15 cellular contexts compared by ENCODE assay signal in the genomic region with DNA sequence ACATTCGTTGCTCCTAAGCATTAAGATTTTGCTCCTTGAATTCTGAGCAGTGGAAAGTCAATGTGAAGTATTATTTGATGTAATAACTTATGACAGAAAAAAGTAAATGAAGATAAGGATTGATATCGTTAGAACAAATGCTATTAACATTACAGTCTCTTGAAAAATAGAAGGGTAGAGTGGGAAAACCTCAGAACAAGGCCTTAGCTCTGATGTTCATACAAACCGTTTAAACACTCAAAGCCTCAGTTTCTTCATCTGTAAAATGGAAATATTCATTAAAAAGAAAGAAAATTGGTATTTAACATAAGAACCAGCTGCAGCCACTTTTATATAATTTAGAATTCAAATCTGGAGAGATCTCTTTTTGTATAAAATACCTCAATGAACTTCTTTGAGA.
DNase-seq lines count a peak whose midpoint lies in the region; FAIRE-seq and TF ChIP-seq lines count a peak whose summit lies in the region.
"Had no signal": no experiment of that assay in that cellular context is flagged by ENCODE, and none has a peak within 500 bp of the region (broad histone marks: within the 10 kb centered on the region; RNA-seq: fewer than 3 reads in every experiment).

No MANE protein-coding gene starts in this region.

- no peak for TF ChIP-seq POLR2A in GM12891 (IDR thresholded peaks at IDR 0.05; ENCODE audit: low read depth, low read length)

- H3K36me3 ChIP-seq in GM23248 (ENCODE audit: low read depth) (no peaks in the 10 kb centered on the region), SJSA1 (no peaks in the 10 kb centered on the region), hepatocyte (replicated peaks; ENCODE audit: insufficient read depth, low read depth) (no peaks in the 10 kb centered on the region), skeletal muscle satellite cell (ENCODE audit: insufficient read depth, low read length) (no peaks in the 10 kb centered on the region), MM.1S (replicated peaks; ENCODE audit: insufficient read depth, low read length) (no peaks in the 10 kb centered on the region)
- H3K36me3 ChIP-seq: BLaER1 had no signal

- H3K27me3 ChIP-seq in GM23248 (replicated peaks; ENCODE audit: insufficient read depth) (no peaks in the 10 kb centered on the region), SJSA1 (replicated peaks) (no peaks in the 10 kb centered on the region), hepatocyte (no peaks in the 10 kb centered on the region), skeletal muscle satellite cell (ENCODE audit: control insufficient read depth, insufficient read depth, low read length) (no peaks in the 10 kb centered on the region), MM.1S (replicated peaks; ENCODE audit: insufficient read depth, low read length) (no peaks in the 10 kb centered on the region)
- H3K27me3 ChIP-seq: BLaER1 had no signal

- H3K9ac ChIP-seq in GM23248 (no peak overlapping the region), skeletal muscle satellite cell (ENCODE audit: low read depth, low read length) (peak overlapping the region; percentile 53), MM.1S (ENCODE audit: low read length) (no peak overlapping the region)
- H3K9ac ChIP-seq: BLaER1 had no signal

- H2AFZ ChIP-seq in GM23248 = no peak overlapping the region
- no peak overlapping the region for H2AFZ ChIP-seq in hepatocyte
- H2AFZ ChIP-seq in MM.1S (ENCODE audit: low read length) = no peak overlapping the region

- H3K4me1 ChIP-seq in GM23248 (ENCODE audit: insufficient read depth) (peaks cover 44% of the 10 kb centered on the region), SJSA1 (replicated peaks) (peaks cover 55% of the 10 kb centered on the region), hepatocyte (ENCODE audit: insufficient read depth) (no peaks in the 10 kb centered on the region), skeletal muscle satellite cell (ENCODE audit: control insufficient read depth, insufficient read depth, low read length) (peaks cover 56% of the 10 kb centered on the region), MM.1S (ENCODE audit: low read length) (no peaks in the 10 kb centered on the region)
- H3K4me1 ChIP-seq: BLaER1 had no signal

- DNase-seq in GM23248 = no peak
- DNase-seq in SJSA1 (ENCODE audit: low read depth in 1 of 2, low spot score in 2 of 2) = no peak
- no peak for DNase-seq in hepatocyte (ENCODE audit: low spot score)
- DNase-seq in MM.1S = no peak
- DNase-seq in stimulated activated CD4-positive, alpha-beta T cell treated with anti-CD3 and anti-CD28 coated beads, Interleukin-4, amount 100 ng/mL, for 1 hour = no peak
- DNase-seq in GM12891 (ENCODE audit: insufficient read length, low spot score) = no peak
- DNase-seq: CD8-positive, alpha-beta memory T cell; H7; KG1; NCI-H1092; NCI-H526 treated with DMSO at 0.1 percent for 48 hours; NK-92 treated with Interleukin-12 subunit alpha and Interleukin-12 subunit beta, amount 100 ng/mL, for 24 hours; OCI-M1 had no signal

- FAIRE-seq in GM12891 (lab: Jason Lieb, UNC) = no peak

- 69 to 75% methylated on average over 3 of the region's 3 CpGs for WGBS in GM23248 (ENCODE audit: low coverage in 1 of 2, low lambda C conversion rate in 2 of 2, missing lambda C conversion rate in 2 of 2), 2 experiments
- 67% methylated on average over 3 of the region's 3 CpGs for WGBS in hepatocyte (ENCODE audit: low lambda C conversion rate, missing lambda C conversion rate)

- no peak for TF ChIP-seq CTCF in hepatocyte (IDR thresholded peaks at IDR 0.05; ENCODE audit: poor library complexity)
- TF ChIP-seq CTCF in MM.1S (IDR thresholded peaks at IDR 0.05; ENCODE audit: low read length) = no peak

- H3K4me3 ChIP-seq in GM23248 = no peak overlapping the region
- no peak overlapping the region for H3K4me3 ChIP-seq in SJSA1
- no peak overlapping the region for H3K4me3 ChIP-seq in hepatocyte
- H3K4me3 ChIP-seq in skeletal muscle satellite cell (ENCODE audit: low read length) = peak overlapping the region; percentile 38
- H3K4me3 ChIP-seq in MM.1S (ENCODE audit: low read length) = no peak overlapping the region
- H3K4me3 ChIP-seq: BLaER1 had no signal

- no peaks in the 10 kb centered on the region for H3K79me2 ChIP-seq in GM23248 (ENCODE audit: insufficient read depth)
- no peaks in the 10 kb centered on the region for H3K79me2 ChIP-seq in hepatocyte
- H3K79me2 ChIP-seq in MM.1S (ENCODE audit: low read length) = no peaks in the 10 kb centered on the region

- peaks cover 40% of the 10 kb centered on the region for H3F3A ChIP-seq in GM23248 (ENCODE audit: insufficient read depth)
- H3F3A ChIP-seq in MM.1S (ENCODE audit: insufficient read depth, low read length) = no peaks in the 10 kb centered on the region

- H3K4me2 ChIP-seq in GM23248 (ENCODE audit: unreplicated experiment) (peak overlapping the region; percentile 11), hepatocyte (no peak overlapping the region), skeletal muscle satellite cell (ENCODE audit: low read length) (peak overlapping the region; percentile 67), MM.1S (ENCODE audit: low read depth, low read length) (no peak overlapping the region)
- H3K4me2 ChIP-seq: BLaER1 had no signal

- H3K27ac ChIP-seq in GM23248 = peak overlapping the region; percentile 59
- peak overlapping the region; percentile 81 for H3K27ac ChIP-seq in SJSA1
- peak overlapping the region; percentile 39 for H3K27ac ChIP-seq in hepatocyte
- no peak overlapping the region for H3K27ac ChIP-seq in MM.1S (ENCODE audit: low read length)
- H3K27ac ChIP-seq: BLaER1 had no signal

- H3K9me3 ChIP-seq in GM23248 (ENCODE audit: low read depth) (no peaks in the 10 kb centered on the region), SJSA1 (replicated peaks) (no peaks in the 10 kb centered on the region; the same call in 1 of the 2 replicates), hepatocyte (ENCODE audit: low read depth) (no peaks in the 10 kb centered on the region), skeletal muscle satellite cell (replicated peaks; ENCODE audit: low read length) (no peaks in the 10 kb centered on the region), MM.1S (replicated peaks; ENCODE audit: insufficient read depth, low read length) (no peaks in the 10 kb centered on the region)
- H3K9me3 ChIP-seq: BLaER1 had no signal

- in situ Hi-C loops in GM23248 (cut with MboI) = no loop called here

- H4K20me1 ChIP-seq in GM23248 (ENCODE audit: insufficient read depth) = no peaks in the 10 kb centered on the region
- no peaks in the 10 kb centered on the region for H4K20me1 ChIP-seq in hepatocyte (ENCODE audit: insufficient read depth, poor library complexity, severe bottlenecking)
- no peaks in the 10 kb centered on the region for H4K20me1 ChIP-seq in MM.1S (ENCODE audit: insufficient read depth, low read length)
- H4K20me1 ChIP-seq: BLaER1 had no signal

- H3K9me2 ChIP-seq in GM23248 (ENCODE audit: insufficient read depth) = no peaks in the 10 kb centered on the region
- no peaks in the 10 kb centered on the region for H3K9me2 ChIP-seq in hepatocyte (replicated peaks; ENCODE audit: insufficient read depth)
- H3K9me2 ChIP-seq in MM.1S (replicated peaks; ENCODE audit: insufficient read depth, low read length) = no peaks in the 10 kb centered on the region

TF ChIP-seq in GM12891, 5 proteins besides CTCF, POLR2A, EP300 and RAD21:
- no peak for TF ChIP-seq PAX5 (IDR thresholded peaks at IDR 0.05; ENCODE audit: insufficient read depth, low read length, severe bottlenecking)
- no peak for TF ChIP-seq TAF1 (IDR thresholded peaks at IDR 0.05; ENCODE audit: low read depth, low read length)
- TF ChIP-seq POU2F2 (IDR thresholded peaks at IDR 0.05; ENCODE audit: low read depth, low read length) = no peak
- no peak for TF ChIP-seq POLR2AphosphoS5 (IDR thresholded peaks at IDR 0.05; ENCODE audit: low read depth, low read length)
- no peak for TF ChIP-seq SPI1 (IDR thresholded peaks at IDR 0.05; ENCODE audit: low read depth, low read length)

Comparison
In these comparisons a context has a peak if more than half of its experiments do, and no peak if none do; other contexts are left out.
1. H3K4me2 ChIP-seq: peak in GM23248 (single experiment) and skeletal muscle satellite cell (single experiment); none in hepatocyte (single experiment) and MM.1S (single experiment).